In genomic region chr2:27753744-27754588, GRCh38 we compare ENCODE assay signal across 8 cellular contexts. TPM values are rescaled to one million over a fixed set of nuclear protein-coding genes. Genes with fewer than 3 reads are reported as not detected.
A peak's percentile ranks its signal among the peaks of the same experiment; 100 is the strongest.
DNase-seq lines count a peak whose midpoint lies in the region; ATAC-seq and TF ChIP-seq lines count a peak whose summit lies in the region.

No MANE protein-coding gene starts in this region.

- H3K9ac ChIP-seq in BLaER1 treated with 17β-estradiol and CSF1 and Interleukin-3, amounts not matched to agents 10 nM and 100 nM = no peak overlapping the region; a peak in 1 of 22 replicates

- H3K27ac Mint-ChIP-seq in activated CD8-positive, alpha-beta T cell treated with anti-CD3 and anti-CD28 coated beads, Interleukin-2, amount 10 ng/mL, durations not matched to agents 7 days and 5 days = no peak overlapping the region
- H3K27ac Mint-ChIP-seq in naive thymus-derived CD8-positive, alpha-beta T cell = no peak overlapping the region

- H3K4me1 Mint-ChIP-seq in activated CD8-positive, alpha-beta T cell treated with anti-CD3 and anti-CD28 coated beads, Interleukin-2, amount 10 ng/mL, durations not matched to agents 7 days and 5 days (ENCODE audit: low read depth) = no peaks in the 10 kb centered on the region
- H3K4me1 Mint-ChIP-seq in naive thymus-derived CD8-positive, alpha-beta T cell = peaks cover 0 to 2% (median 0%) of the 10 kb centered on the region in 4 donors

- H3K9me3 ChIP-seq in BLaER1 treated with 17β-estradiol and CSF1 and Interleukin-3, amounts not matched to agents 10 nM and 100 nM (replicated peaks in 1 of 11) = peaks cover 14 to 17% (median 15%) of the 10 kb centered on the region in 11 experiments

- POLR2A ChIA-PET in HEK293T (lab: Yijun Ruan, JAX) = no interaction called here
- POLR2A ChIA-PET in activated CD8-positive, alpha-beta T cell treated with anti-CD3 and anti-CD28 coated beads, Interleukin-2, amount 10 ng/mL, durations not matched to agents 7 days and 5 days (lab: Charles Lee) = interaction anchor here (0.5 to 1.0 kb wide), 2 partner anchors 24 to 670 kb away, joined by 3 read pairs; no protein-coding TSS in a partner anchor
- POLR2A ChIA-PET in naive thymus-derived CD8-positive, alpha-beta T cell (lab: Charles Lee) = no interaction called here

- peaks cover 0 to 61% (median 37%) of the 10 kb centered on the region in 10 experiments; a peak in 14 of 20 replicates for H3K4me1 ChIP-seq in BLaER1 treated with 17β-estradiol and CSF1 and Interleukin-3, amounts not matched to agents 10 nM and 100 nM

- peaks cover 0 to 6% (median 0%) of the 10 kb centered on the region in 11 experiments; a peak in 3 of 22 replicates for H3K36me3 ChIP-seq in BLaER1 treated with 17β-estradiol and CSF1 and Interleukin-3, amounts not matched to agents 10 nM and 100 nM

- no peaks in the 10 kb centered on the region for H4K20me1 ChIP-seq in BLaER1 treated with 17β-estradiol and CSF1 and Interleukin-3, amounts not matched to agents 10 nM and 100 nM

- ATAC-seq in activated CD8-positive, alpha-beta T cell treated with anti-CD3 and anti-CD28 coated beads, Interleukin-2, amount 10 ng/mL, durations not matched to agents 7 days and 5 days = peak; percentile 94
- peak; percentile 62 to 70 for ATAC-seq in naive thymus-derived CD8-positive, alpha-beta T cell
- peak; percentile 90 for ATAC-seq in stimulated activated naive CD8-positive, alpha-beta T cell treated with anti-CD3 and anti-CD28 coated beads, Interleukin-15, Interleukin-2, amounts not matched to agents 100 U/mL and 50 U/mL, for 24 hours
- no peak for ATAC-seq in HG03280 (IDR thresholded peaks at IDR 0.05; ENCODE audit: unreplicated experiment)

- H3K4me3 ChIP-seq in BLaER1 treated with 17β-estradiol and CSF1 and Interleukin-3, amounts not matched to agents 10 nM and 100 nM = no peak overlapping the region

- no peak overlapping the region for H3K4me3 Mint-ChIP-seq in activated CD8-positive, alpha-beta T cell treated with anti-CD3 and anti-CD28 coated beads, Interleukin-2, amount 10 ng/mL, durations not matched to agents 7 days and 5 days
- H3K4me3 Mint-ChIP-seq in naive thymus-derived CD8-positive, alpha-beta T cell = no peak overlapping the region

- CTCF ChIA-PET in HEK293T (lab: Yijun Ruan, JAX) = interaction anchor here (0.6 kb wide), 1 partner anchor 343 kb away, joined by 3 read pairs; no protein-coding TSS in a partner anchor
- CTCF ChIA-PET in activated CD8-positive, alpha-beta T cell treated with anti-CD3 and anti-CD28 coated beads, Interleukin-2, amount 10 ng/mL, durations not matched to agents 7 days and 5 days (lab: Charles Lee) = interaction anchor here (0.7 to 2.0 kb wide), 24 partner anchors 9 to 740 kb away, joined by 3 to 7 read pairs (median 3); no protein-coding TSS in a partner anchor

- peaks cover 9% of the 10 kb centered on the region for H3K27me3 Mint-ChIP-seq in activated CD8-positive, alpha-beta T cell treated with anti-CD3 and anti-CD28 coated beads, Interleukin-2, amount 10 ng/mL, durations not matched to agents 7 days and 5 days (ENCODE audit: low read depth)
- peaks cover 3 to 12% (median 8%) of the 10 kb centered on the region in 5 donors for H3K27me3 Mint-ChIP-seq in naive thymus-derived CD8-positive, alpha-beta T cell

- DNase-seq in HEK293T (ENCODE audit: extremely low spot score) (peak; percentile 80), NCI-H82 treated with DMSO at 0.1 percent for 48 hours (lab: John Stamatoyannopoulos, UW; ENCODE audit: unreplicated experiment) (peak; percentile 7), epidermal melanocyte (ENCODE audit: insufficient read length, low spot score) (peak; percentile 32)
- peak; percentile 81 for DNase-seq in activated CD8-positive, alpha-beta T cell treated with anti-CD3 and anti-CD28 coated beads, Interleukin-2, amount 10 ng/mL, durations not matched to agents 7 days and 5 days
- DNase-seq in naive thymus-derived CD8-positive, alpha-beta T cell = peak in 9 of 10 donors; percentile 14 to 77 (median 37)
- DNase-seq in stimulated activated naive CD8-positive, alpha-beta T cell treated with anti-CD3 and anti-CD28 coated beads, Interleukin-15, Interleukin-2, amounts not matched to agents 100 U/mL and 50 U/mL, for 24 hours = peak; percentile 83

- H3K36me3 Mint-ChIP-seq in activated CD8-positive, alpha-beta T cell treated with anti-CD3 and anti-CD28 coated beads, Interleukin-2, amount 10 ng/mL, durations not matched to agents 7 days and 5 days (ENCODE audit: low read depth) = no peaks in the 10 kb centered on the region
- peaks cover 0 to 8% (median 5%) of the 10 kb centered on the region in 3 donors for H3K36me3 Mint-ChIP-seq in naive thymus-derived CD8-positive, alpha-beta T cell

- peak overlapping the region in 6 of 11 experiments; percentile 20 to 85 (median 63); a peak in 11 of 22 replicates for H3K4me2 ChIP-seq in BLaER1 treated with 17β-estradiol and CSF1 and Interleukin-3, amounts not matched to agents 10 nM and 100 nM

- H3K27ac ChIP-seq in BLaER1 treated with 17β-estradiol and CSF1 and Interleukin-3, amounts not matched to agents 10 nM and 100 nM = peak overlapping the region in 6 of 11 experiments; percentile 26 to 83 (median 67); a peak in 6 of 22 replicates

- no peaks in the 10 kb centered on the region for H3K27me3 ChIP-seq in BLaER1 treated with 17β-estradiol and CSF1 and Interleukin-3, amounts not matched to agents 10 nM and 100 nM

- peaks cover under 1% of the 10 kb centered on the region for H3K9me3 Mint-ChIP-seq in activated CD8-positive, alpha-beta T cell treated with anti-CD3 and anti-CD28 coated beads, Interleukin-2, amount 10 ng/mL, durations not matched to agents 7 days and 5 days (ENCODE audit: insufficient read depth)
- H3K9me3 Mint-ChIP-seq in naive thymus-derived CD8-positive, alpha-beta T cell = peaks cover under 1 to 9% (median 6%) of the 10 kb centered on the region in 9 donors

TF ChIP-seq in HEK293T, 16 proteins besides CTCF, POLR2A, EP300 and RAD21:
- TF ChIP-seq FOXK2 (IDR thresholded peaks at IDR 0.05) (no peak), LEF1 (IDR thresholded peaks at IDR 0.05; ENCODE audit: borderline replicate concordance) (no peak), FOXM1 (IDR thresholded peaks at IDR 0.05; ENCODE audit: borderline replicate concordance) (no peak), ZNF384 (IDR thresholded peaks at IDR 0.05) (no peak), TARDBP (IDR thresholded peaks at IDR 0.05) (no peak), ELF4 (IDR thresholded peaks at IDR 0.05) (no peak), NFRKB (IDR thresholded peaks at IDR 0.05) (no peak), SUZ12 (IDR thresholded peaks at IDR 0.05) (no peak), SP1 (IDR thresholded peaks at IDR 0.05) (no peak), CTBP1 (IDR thresholded peaks at IDR 0.05; ENCODE audit: borderline replicate concordance) (no peak), ARNT (IDR thresholded peaks at IDR 0.05) (no peak), PKNOX1 (IDR thresholded peaks at IDR 0.05) (no peak)
TF ChIP-seq in HEK293T: peak in this region for 0.

RNA-seq across cellular contexts. Expression of gene MRPL33, which starts 17.6 kb away (rescaled TPM):
- total RNA-seq in activated CD8-positive, alpha-beta T cell treated with anti-CD3 and anti-CD28 coated beads, Interleukin-2, amount 10 ng/mL, durations not matched to agents 7 days and 5 days = 10 to 100 TPM; 47.9 to 57.8 TPM
- 10 to 100 TPM; 34.4 to 41.2 TPM for total RNA-seq in naive thymus-derived CD8-positive, alpha-beta T cell
- 100 to 1,000 TPM; 196 to 245 (median 229) TPM for polyA plus RNA-seq in naive thymus-derived CD8-positive, alpha-beta T cell

Comparison
In these comparisons a context has a peak if more than half of its experiments do, and no peak if none do; other contexts are left out.
1. DNase-seq: peak in every context shown above with its lines; median percentile 83 in stimulated activated naive CD8-positive, alpha-beta T cell treated with anti-CD3 and anti-CD28 coated beads, Interleukin-15, Interleukin-2, amounts not matched to agents 100 U/mL and 50 U/mL, for 24 hours; 81 in activated CD8-positive, alpha-beta T cell treated with anti-CD3 and anti-CD28 coated beads, Interleukin-2, amount 10 ng/mL, durations not matched to agents 7 days and 5 days; 80 in HEK293T; 37 in naive thymus-derived CD8-positive, alpha-beta T cell; 32 in epidermal melanocyte; 7 in NCI-H82 treated with DMSO at 0.1 percent for 48 hours.